In the genomic region with DNA sequence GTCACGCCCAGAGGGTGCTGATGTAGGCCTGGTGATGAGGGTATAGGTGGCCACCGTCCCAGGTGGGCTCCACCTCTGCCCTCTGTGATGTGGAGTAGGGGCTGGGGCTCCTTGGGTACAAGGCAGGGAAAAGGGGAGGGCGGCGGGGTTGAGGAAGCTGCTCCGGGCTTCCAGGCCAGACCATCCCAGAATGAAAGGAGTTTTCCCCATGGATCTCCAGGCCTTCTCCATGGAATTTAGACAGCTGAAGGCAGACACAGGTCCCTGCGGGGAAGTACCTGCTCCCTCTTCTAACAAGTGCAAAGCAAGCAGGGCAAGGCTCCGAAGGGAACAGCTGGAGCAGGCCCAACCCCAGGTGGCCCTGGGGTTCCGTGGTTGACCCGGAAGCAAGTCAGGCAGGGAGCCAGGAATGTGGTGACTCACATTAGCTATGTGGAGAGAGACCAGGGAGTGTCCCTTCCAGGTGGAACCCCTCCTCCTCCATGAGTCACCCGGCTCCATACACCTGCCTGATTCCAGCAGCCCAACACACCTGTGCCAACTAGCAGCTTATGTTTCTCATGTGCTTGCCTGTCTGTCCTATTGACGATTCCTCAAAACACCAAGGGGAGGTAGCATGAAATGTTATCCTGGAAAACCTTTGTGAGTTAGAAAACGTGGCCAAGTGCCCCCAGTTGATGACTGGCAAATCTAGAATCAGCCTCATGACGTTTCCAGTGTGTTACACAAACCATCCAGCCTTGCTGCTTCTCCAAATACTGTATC, we compare ENCODE assay signal across 9 cellular contexts. TPM values are rescaled to one million over a fixed set of nuclear protein-coding genes. Genes with fewer than 3 reads are reported as not detected.
DNase-seq lines count a peak whose midpoint lies in the region; ATAC-seq and TF ChIP-seq lines count a peak whose summit lies in the region.
"Had no signal": no experiment of that assay in that cellular context is flagged by ENCODE, and none has a peak within 500 bp of the region (broad histone marks: within the 10 kb centered on the region; RNA-seq: fewer than 3 reads in every experiment).

No MANE protein-coding gene starts in this region.

- no peaks in the 10 kb centered on the region for H3K36me3 ChIP-seq in BLaER1 treated with 17β-estradiol and CSF1 and Interleukin-3, amounts not matched to agents 10 nM and 100 nM
- no peaks in the 10 kb centered on the region for H3K36me3 ChIP-seq in Peyer's patch
- no peaks in the 10 kb centered on the region for H3K36me3 ChIP-seq in mesodermal cell (ENCODE audit: control insufficient read depth, insufficient read depth, low read length)
- H3K36me3 ChIP-seq: neutrophil had no signal

- peaks cover 0 to 35% (median 4%) of the 10 kb centered on the region in 11 experiments; a peak in 6 of 22 replicates for H3K27me3 ChIP-seq in BLaER1 treated with 17β-estradiol and CSF1 and Interleukin-3, amounts not matched to agents 10 nM and 100 nM
- H3K27me3 ChIP-seq in Peyer's patch: no peaks in the 10 kb centered on the region

- peak overlapping the region in 6 of 10 experiments; percentile 1 to 30 (median 15); a peak in 7 of 20 replicates for H3K4me3 ChIP-seq in BLaER1 treated with 17β-estradiol and CSF1 and Interleukin-3, amounts not matched to agents 10 nM and 100 nM
- peak overlapping the region in 2 of 4 donors; percentile 14 to 15 for H3K4me3 ChIP-seq in Peyer's patch
- no peak overlapping the region for H3K4me3 ChIP-seq in mesodermal cell (ENCODE audit: extremely low read depth, insufficient read depth, low read length, poor library complexity, severe bottlenecking)

- peak overlapping the region; percentile 81 to 97 (median 92) for H3K4me2 ChIP-seq in BLaER1 treated with 17β-estradiol and CSF1 and Interleukin-3, amounts not matched to agents 10 nM and 100 nM

- H3K27ac ChIP-seq in BLaER1 treated with 17β-estradiol and CSF1 and Interleukin-3, amounts not matched to agents 10 nM and 100 nM: peak overlapping the region; percentile 45 to 94 (median 72); a peak in 21 of 22 replicates
- H3K27ac ChIP-seq in Peyer's patch (peak overlapping the region; percentile 70 to 96 (median 80)), mesodermal cell (ENCODE audit: low read depth, low read length, severe bottlenecking) (peak overlapping the region; percentile 82)
- H3K27ac ChIP-seq: neutrophil had no signal

- peaks cover 78 to 85% (median 82%) of the 10 kb centered on the region in 10 experiments for H3K4me1 ChIP-seq in BLaER1 treated with 17β-estradiol and CSF1 and Interleukin-3, amounts not matched to agents 10 nM and 100 nM
- H3K4me1 ChIP-seq in Peyer's patch (peaks cover 21 to 48% (median 41%) of the 10 kb centered on the region in 4 donors), mesodermal cell (ENCODE audit: control insufficient read depth, insufficient read depth, low read length, poor library complexity, severe bottlenecking) (peaks cover 42% of the 10 kb centered on the region)

- 53 to 70% methylated on average over 5 to 11 of the region's 13 CpGs for WGBS in mesodermal cell (ENCODE audit: insufficient coverage in 2 of 2), 2 experiments

- H3K9me3 ChIP-seq in BLaER1 treated with 17β-estradiol and CSF1 and Interleukin-3, amounts not matched to agents 10 nM and 100 nM (replicated peaks in 1 of 11): no peaks in the 10 kb centered on the region
- no peaks in the 10 kb centered on the region for H3K9me3 ChIP-seq in Peyer's patch
- H3K9me3 ChIP-seq in mesodermal cell (ENCODE audit: control insufficient read depth, low read length): no peaks in the 10 kb centered on the region
- H3K9me3 ChIP-seq: neutrophil had no signal

- peak overlapping the region; percentile 23 to 82 (median 61); a peak in 19 of 22 replicates for H3K9ac ChIP-seq in BLaER1 treated with 17β-estradiol and CSF1 and Interleukin-3, amounts not matched to agents 10 nM and 100 nM

- DNase-seq in HT-29 (ENCODE audit: low spot score) (peak; percentile 98), Peyer's patch (peak; percentile 42 to 96 (median 95)), dermis blood vessel endothelial cell (peak; percentile 88), UCSD-AML1 (lab: John Stamatoyannopoulos, UW; ENCODE audit: unreplicated experiment) (no peak), C1 segment of cervical spinal cord (lab: John Stamatoyannopoulos, UW) (no peak)

- no peak for ATAC-seq in GM21381 (IDR thresholded peaks at IDR 0.05; ENCODE audit: unreplicated experiment)

- TF ChIP-seq POLR2A in Peyer's patch (IDR thresholded peaks at IDR 0.05): peak in 1 of 2 donors; percentile 59

- no peak for TF ChIP-seq CTCF in Peyer's patch (IDR thresholded peaks at IDR 0.05)

- H4K20me1 ChIP-seq in BLaER1 treated with 17β-estradiol and CSF1 and Interleukin-3, amounts not matched to agents 10 nM and 100 nM: peaks cover 0 to 19% (median 0%) of the 10 kb centered on the region in 11 experiments; a peak in 3 of 22 replicates

RNA-seq across cellular contexts. Expression of a gene that starts 59.7 kb away (rescaled TPM):
- 10.6 and 11.1 TPM in 2 replicates for total RNA-seq in HT-29 (2014; rRNA removed; shearing (Covaris generic))
- total RNA-seq in Peyer's patch (10 to 100 TPM; 49.8 to 59.1 (median 52.5) TPM), dermis blood vessel endothelial cell (51.4 and 61.4 TPM in 2 replicates)
- 30.4 TPM for polyA plus RNA-seq in mesodermal cell (2013, experiment 1 of 2)
- polyA plus RNA-seq in mesodermal cell (2013, experiment 2 of 2): 34.5 TPM

Comparison
In these comparisons a context has a peak if more than half of its experiments do, and no peak if none do; other contexts are left out.
1. DNase-seq: peak in HT-29 (single experiment), Peyer's patch (3 of 3) and dermis blood vessel endothelial cell (single experiment); none in UCSD-AML1 (single experiment) and C1 segment of cervical spinal cord (0 of 14).
2. Peak in every context shown above with its lines, with median percentiles within 50 percentile points of each other: H3K27ac ChIP-seq.